ENCODE assay signal across 28 cellular contexts in genomic region chr4:23062188-23062587, GRCh38.
"Had no signal": no experiment of that assay in that cellular context is flagged by ENCODE, and none has a peak within 500 bp of the region (broad histone marks: within the 10 kb centered on the region; RNA-seq: fewer than 3 reads in every experiment).

No MANE protein-coding gene starts in this region.

- H3K27ac Mint-ChIP-seq: stimulated activated effector memory CD8-positive, alpha-beta T cell treated with anti-CD3 and anti-CD28 coated beads, Interleukin-12 subunit alpha, Interleukin-12 subunit beta, amount 100 ng/mL, for 72 hours; stimulated activated memory B cell treated with anti-CD40 and anti-IgM and Interleukin-4, amounts not matched to agents 10 μg/mL and 1 μg/mL and 100 μg/mL, for 72 hours; stimulated activated naive B cell treated with anti-CD40 and anti-IgM and Interleukin-4, amounts not matched to agents 10 μg/mL and 1 μg/mL and 100 μg/mL, for 72 hours; stimulated activated naive CD8-positive, alpha-beta T cell treated with anti-CD3 and anti-CD28 coated beads, Interleukin-15, amount 100 ng/mL, for 72 hours; stimulated activated naive CD8-positive, alpha-beta T cell treated with anti-CD3 and anti-CD28 coated beads, Interleukin-15, Interleukin-2, amounts not matched to agents 100 ng/mL and 50 ng/mL, for 24 hours; type B pancreatic cell had no signal

- H3K4me1 ChIP-seq: stomach, suprapubic skin, testis, tibial artery, tibial nerve, upper lobe of left lung, upper lobe of right lung, uterus, vagina had no signal

- H3K27me3 ChIP-seq: stomach, suprapubic skin, testis, tibial artery, tibial nerve, transverse colon, upper lobe of left lung, upper lobe of right lung, uterus, vagina had no signal

- H3K9me3 ChIP-seq: stomach, suprapubic skin, testis, thoracic aorta, tibial artery, tibial nerve, transverse colon, upper lobe of left lung, upper lobe of right lung, uterus, vagina had no signal

- H3K4me3 Mint-ChIP-seq: stimulated activated effector memory CD8-positive, alpha-beta T cell treated with anti-CD3 and anti-CD28 coated beads, Interleukin-12 subunit alpha, Interleukin-12 subunit beta, amount 100 ng/mL, for 72 hours; stimulated activated memory B cell treated with anti-CD40 and anti-IgM and Interleukin-4, amounts not matched to agents 10 μg/mL and 1 μg/mL and 100 μg/mL, for 72 hours; stimulated activated naive B cell treated with anti-CD40 and anti-IgM and Interleukin-4, amounts not matched to agents 10 μg/mL and 1 μg/mL and 100 μg/mL, for 72 hours; stimulated activated naive CD8-positive, alpha-beta T cell treated with anti-CD3 and anti-CD28 coated beads, Interleukin-15, amount 100 ng/mL, for 72 hours; stimulated activated naive CD8-positive, alpha-beta T cell treated with anti-CD3 and anti-CD28 coated beads, Interleukin-15, Interleukin-2, amounts not matched to agents 100 ng/mL and 50 ng/mL, for 24 hours; type B pancreatic cell had no signal

- H3K9me3 Mint-ChIP-seq: stimulated activated memory B cell treated with anti-CD40 and anti-IgM and Interleukin-4, amounts not matched to agents 10 μg/mL and 1 μg/mL and 100 μg/mL, for 72 hours; type B pancreatic cell had no signal

- DNase-seq: stimulated activated CD4-positive, alpha-beta T cell treated with anti-CD3 and anti-CD28 coated beads, Interleukin-2, amount 100 ng/mL, for 48 hours; stimulated activated CD4-positive, alpha-beta T cell treated with anti-CD3 and anti-CD28 coated beads, Interleukin-4, amount 100 ng/mL, for 1 hour; stimulated activated CD4-positive, alpha-beta T cell treated with anti-CD3 and anti-CD28 coated beads, Interleukin-4, amount 100 ng/mL, for 24 hours; stimulated activated CD4-positive, alpha-beta T cell treated with anti-CD3 and anti-CD28 coated beads, Interleukin-4, amount 100 ng/mL, for 4 hours; stimulated activated CD8-positive, alpha-beta memory T cell treated with anti-CD3 and anti-CD28 coated beads, Interleukin-4, amount 100 ng/mL, for 48 hours; stimulated activated naive B cell treated with anti-CD40 and anti-IgM and Interleukin-4, amounts not matched to agents 10 μg/mL and 1 μg/mL and 100 μg/mL, for 72 hours; stimulated activated naive CD4-positive, alpha-beta T cell; stimulated activated naive CD4-positive, alpha-beta T cell treated with Interleukin-2 at 50 U/mL for 16 hours; stimulated activated naive CD8-positive, alpha-beta T cell treated with anti-CD3 and anti-CD28 coated beads, Interleukin-15, amount 100 ng/mL, for 72 hours; stimulated activated naive CD8-positive, alpha-beta T cell treated with anti-CD3 and anti-CD28 coated beads, Interleukin-15, Interleukin-2, amounts not matched to agents 100 U/mL and 50 U/mL, for 24 hours; stomach; substantia nigra; testis; tibial artery; trophoblast cell; upper lobe of left lung; upper lobe of right lung; uterus had no signal

- H3K27me3 Mint-ChIP-seq: stimulated activated memory B cell treated with anti-CD40 and anti-IgM and Interleukin-4, amounts not matched to agents 10 μg/mL and 1 μg/mL and 100 μg/mL, for 72 hours; stimulated activated naive B cell treated with anti-CD40 and anti-IgM and Interleukin-4, amounts not matched to agents 10 μg/mL and 1 μg/mL and 100 μg/mL, for 72 hours; stimulated activated naive CD8-positive, alpha-beta T cell treated with anti-CD3 and anti-CD28 coated beads, Interleukin-15, amount 100 ng/mL, for 72 hours; stimulated activated naive CD8-positive, alpha-beta T cell treated with anti-CD3 and anti-CD28 coated beads, Interleukin-15, Interleukin-2, amounts not matched to agents 100 ng/mL and 50 ng/mL, for 24 hours; type B pancreatic cell had no signal

- H3K4me3 ChIP-seq: stomach, suprapubic skin, testis, thoracic aorta, tibial artery, tibial nerve, transverse colon, upper lobe of left lung, upper lobe of right lung, uterus, vagina had no signal

- ATAC-seq: stimulated activated effector memory CD8-positive, alpha-beta T cell treated with anti-CD3 and anti-CD28 coated beads, Interleukin-12 subunit alpha, Interleukin-12 subunit beta, amount 100 ng/mL, for 72 hours; stimulated activated memory B cell treated with anti-CD40 and anti-IgM and Interleukin-4, amounts not matched to agents 10 μg/mL and 1 μg/mL and 100 μg/mL, for 72 hours; stimulated activated naive B cell treated with anti-CD40 and anti-IgM and Interleukin-4, amounts not matched to agents 10 μg/mL and 1 μg/mL and 100 μg/mL, for 72 hours; stimulated activated naive CD8-positive, alpha-beta T cell treated with anti-CD3 and anti-CD28 coated beads, Interleukin-15, amount 100 ng/mL, for 72 hours; stimulated activated naive CD8-positive, alpha-beta T cell treated with anti-CD3 and anti-CD28 coated beads, Interleukin-15, Interleukin-2, amounts not matched to agents 100 U/mL and 50 U/mL, for 24 hours; upper lobe of right lung had no signal

- FAIRE-seq: urothelium cell line had no signal

- H3K4me1 Mint-ChIP-seq: stimulated activated effector memory CD8-positive, alpha-beta T cell treated with anti-CD3 and anti-CD28 coated beads, Interleukin-12 subunit alpha, Interleukin-12 subunit beta, amount 100 ng/mL, for 72 hours; stimulated activated memory B cell treated with anti-CD40 and anti-IgM and Interleukin-4, amounts not matched to agents 10 μg/mL and 1 μg/mL and 100 μg/mL, for 72 hours; stimulated activated naive B cell treated with anti-CD40 and anti-IgM and Interleukin-4, amounts not matched to agents 10 μg/mL and 1 μg/mL and 100 μg/mL, for 72 hours; stimulated activated naive CD8-positive, alpha-beta T cell treated with anti-CD3 and anti-CD28 coated beads, Interleukin-15, amount 100 ng/mL, for 72 hours had no signal

- H3K27ac ChIP-seq: stomach, suprapubic skin, testis, thoracic aorta, tibial artery, tibial nerve, upper lobe of left lung, upper lobe of right lung, uterus, vagina had no signal

- H3K36me3 Mint-ChIP-seq: stimulated activated effector memory CD8-positive, alpha-beta T cell treated with anti-CD3 and anti-CD28 coated beads, Interleukin-12 subunit alpha, Interleukin-12 subunit beta, amount 100 ng/mL, for 72 hours; stimulated activated memory B cell treated with anti-CD40 and anti-IgM and Interleukin-4, amounts not matched to agents 10 μg/mL and 1 μg/mL and 100 μg/mL, for 72 hours; stimulated activated naive B cell treated with anti-CD40 and anti-IgM and Interleukin-4, amounts not matched to agents 10 μg/mL and 1 μg/mL and 100 μg/mL, for 72 hours; type B pancreatic cell had no signal

- H3K36me3 ChIP-seq: stomach, suprapubic skin, thoracic aorta, tibial artery, tibial nerve, transverse colon, upper lobe of left lung, upper lobe of right lung, uterus, vagina had no signal
